Comparison of ENCODE assay signal across 8 cellular contexts in genomic region chr2:20093263-20094141, GRCh38. TPM values are rescaled to one million over a fixed set of nuclear protein-coding genes. Genes with fewer than 3 reads are reported as not detected.
DNase-seq lines count a peak whose midpoint lies in the region; ATAC-seq and TF ChIP-seq lines count a peak whose summit lies in the region.

No MANE protein-coding gene starts in this region.

- no peaks in the 10 kb centered on the region for H3K36me3 Mint-ChIP-seq in activated T-helper 1 cell treated with anti-CD3 and anti-CD28 coated beads, Interleukin-12 subunit alpha, Interleukin-12 subunit beta, Interleukin-2, Interleukin-4 antibody, amounts not matched to agents 30 ng/mL and 10 ng/mL and 1 ng/mL, durations not matched to agents 14 hours and 24 hours and 36 hours (ENCODE audit: low read depth)

- no peak overlapping the region for H3K27ac Mint-ChIP-seq in activated T-helper 1 cell treated with anti-CD3 and anti-CD28 coated beads, Interleukin-12 subunit alpha, Interleukin-12 subunit beta, Interleukin-2, Interleukin-4 antibody, amounts not matched to agents 30 ng/mL and 10 ng/mL and 1 ng/mL, durations not matched to agents 14 hours and 24 hours and 36 hours

- peak overlapping the region; percentile 15 for H3K4me2 ChIP-seq in skeletal muscle satellite cell (ENCODE audit: low read length)

- H3K4me3 Mint-ChIP-seq in activated T-helper 1 cell treated with anti-CD3 and anti-CD28 coated beads, Interleukin-12 subunit alpha, Interleukin-12 subunit beta, Interleukin-2, Interleukin-4 antibody, amounts not matched to agents 30 ng/mL and 10 ng/mL and 1 ng/mL, durations not matched to agents 14 hours and 24 hours and 36 hours, result no peak overlapping the region

- H3K27me3 ChIP-seq in HUES48 (ENCODE audit: control insufficient read depth, insufficient read depth, low read length) (no peaks in the 10 kb centered on the region), gastroesophageal sphincter (peaks cover 4% of the 10 kb centered on the region), skeletal muscle satellite cell (ENCODE audit: control insufficient read depth, insufficient read depth, low read length) (no peaks in the 10 kb centered on the region)

- H3K4me1 Mint-ChIP-seq in activated T-helper 1 cell treated with anti-CD3 and anti-CD28 coated beads, Interleukin-12 subunit alpha, Interleukin-12 subunit beta, Interleukin-2, Interleukin-4 antibody, amounts not matched to agents 30 ng/mL and 10 ng/mL and 1 ng/mL, durations not matched to agents 14 hours and 24 hours and 36 hours (ENCODE audit: low read depth), result no peaks in the 10 kb centered on the region

- intact Hi-C loops in activated T-helper 1 cell treated with anti-CD3 and anti-CD28 coated beads, Interleukin-12 subunit alpha, Interleukin-12 subunit beta, Interleukin-2, Interleukin-4 antibody, amounts not matched to agents 30 ng/mL and 10 ng/mL and 1 ng/mL, durations not matched to agents 14 hours and 24 hours and 36 hours (cut with micrococcal nuclease), result no loop called here

- peaks cover 12% of the 10 kb centered on the region for H3K27me3 Mint-ChIP-seq in activated T-helper 1 cell treated with anti-CD3 and anti-CD28 coated beads, Interleukin-12 subunit alpha, Interleukin-12 subunit beta, Interleukin-2, Interleukin-4 antibody, amounts not matched to agents 30 ng/mL and 10 ng/mL and 1 ng/mL, durations not matched to agents 14 hours and 24 hours and 36 hours (ENCODE audit: insufficient read depth)

- no peaks in the 10 kb centered on the region for H3K36me3 ChIP-seq in HUES48 (ENCODE audit: control insufficient read depth, insufficient read depth, low read length)
- H3K36me3 ChIP-seq in gastroesophageal sphincter, result no peaks in the 10 kb centered on the region
- H3K36me3 ChIP-seq in skeletal muscle satellite cell (ENCODE audit: insufficient read depth, low read length), result no peaks in the 10 kb centered on the region

- no peaks in the 10 kb centered on the region for H3K9me3 Mint-ChIP-seq in activated T-helper 1 cell treated with anti-CD3 and anti-CD28 coated beads, Interleukin-12 subunit alpha, Interleukin-12 subunit beta, Interleukin-2, Interleukin-4 antibody, amounts not matched to agents 30 ng/mL and 10 ng/mL and 1 ng/mL, durations not matched to agents 14 hours and 24 hours and 36 hours

- TF ChIP-seq POLR2A in gastroesophageal sphincter (IDR thresholded peaks at IDR 0.05), result no peak

- WGBS in gastroesophageal sphincter (ENCODE audit: low coverage in 1 of 2), 2 donors, result 45% methylated on average over 8 of the region's 11 CpGs; no CpG with 5 or more reads in 1 of the 2 donors

- H3K4me1 ChIP-seq in HUES48 (ENCODE audit: control insufficient read depth, insufficient read depth, low read length) (peaks cover 19% of the 10 kb centered on the region; the same call in 1 of the 2 replicates), gastroesophageal sphincter (peaks cover 0 to 37% (median 7%) of the 10 kb centered on the region in 3 donors), skeletal muscle satellite cell (ENCODE audit: control insufficient read depth, insufficient read depth, low read length) (peaks cover 47% of the 10 kb centered on the region)

- H3K27ac ChIP-seq in HUES48 (ENCODE audit: low read depth, low read length) (peak overlapping the region; percentile 38), gastroesophageal sphincter (no peak overlapping the region)

- no peak overlapping the region; the same call in 1 of the 2 replicates for H3K9ac ChIP-seq in HUES48 (ENCODE audit: low read depth, low read length)
- peak overlapping the region; percentile 52 for H3K9ac ChIP-seq in skeletal muscle satellite cell (ENCODE audit: low read depth, low read length)

- no peak overlapping the region for H3K4me3 ChIP-seq in HUES48 (ENCODE audit: low read depth, low read length)
- H3K4me3 ChIP-seq in gastroesophageal sphincter, result no peak overlapping the region
- no peak overlapping the region for H3K4me3 ChIP-seq in skeletal muscle satellite cell (ENCODE audit: low read length)

- no peaks in the 10 kb centered on the region for H3K9me3 ChIP-seq in HUES48 (ENCODE audit: control insufficient read depth, insufficient read depth, low read length)
- H3K9me3 ChIP-seq in gastroesophageal sphincter, result no peaks in the 10 kb centered on the region
- H3K9me3 ChIP-seq in skeletal muscle satellite cell (replicated peaks; ENCODE audit: low read length), result no peaks in the 10 kb centered on the region

- DNase-seq in COLO668 (lab: John Stamatoyannopoulos, UW; ENCODE audit: unreplicated experiment) (peak; percentile 41), SW 1271 (lab: John Stamatoyannopoulos, UW) (peak; percentile 30 to 37), HPDE6-E6E7 (ENCODE audit: extremely low spot score) (no peak)
- no peak for DNase-seq in activated T-helper 1 cell treated with anti-CD3 and anti-CD28 coated beads, Interleukin-12 subunit alpha, Interleukin-12 subunit beta, Interleukin-2, Interleukin-4 antibody, amounts not matched to agents 30 ng/mL and 10 ng/mL and 1 ng/mL, durations not matched to agents 14 hours and 24 hours and 36 hours (ENCODE audit: low spot score)

- TF ChIP-seq CTCF in gastroesophageal sphincter (IDR thresholded peaks at IDR 0.05), result peak in 3 of 4 experiments; percentile 47 to 65 (median 61)

- ATAC-seq in gastroesophageal sphincter, result no peak
- no peak for ATAC-seq in HG02884 (IDR thresholded peaks at IDR 0.05; ENCODE audit: unreplicated experiment)

- no peak for TF ChIP-seq EP300 in gastroesophageal sphincter (IDR thresholded peaks at IDR 0.05)

RNA-seq across cellular contexts. Expression of gene LAPTM4A, which starts 42.1 kb away (rescaled TPM):
- 100 to 1,000 TPM; 143 to 234 (median 177) TPM for total RNA-seq in gastroesophageal sphincter
- total RNA-seq in skeletal muscle satellite cell (2012; rRNA removed), result 130 and 171 TPM in 2 replicates
- 25.5 and 29.1 TPM in 2 replicates for total RNA-seq in activated T-helper 1 cell treated with anti-CD3 and anti-CD28 coated beads, Interleukin-12 subunit alpha, Interleukin-12 subunit beta, Interleukin-2, Interleukin-4 antibody, amounts not matched to agents 30 ng/mL and 10 ng/mL and 1 ng/mL, durations not matched to agents 14 hours and 24 hours and 36 hours

Comparison
In these comparisons a context has a peak if more than half of its experiments do, and no peak if none do; other contexts are left out.
1. DNase-seq: peak in COLO668 (single experiment) and SW 1271 (2 of 2); none in activated T-helper 1 cell treated with anti-CD3 and anti-CD28 coated beads, Interleukin-12 subunit alpha, Interleukin-12 subunit beta, Interleukin-2, Interleukin-4 antibody, amounts not matched to agents 30 ng/mL and 10 ng/mL and 1 ng/mL, durations not matched to agents 14 hours and 24 hours and 36 hours (single experiment) and HPDE6-E6E7 (single experiment).